1 cellular context compared by ENCODE assay signal in genomic region chr19:35901854-35902661, GRCh38.
TF ChIP-seq lines count a peak whose summit lies in the region.

Gene HCST, plus strand, starts transcription at chr19:35902529. Its CDS starts 65 bp downstream, at chr19:35902594.

TF ChIP-seq in HEK293, 187 proteins besides CTCF, POLR2A, EP300 and RAD21 (continued from another document):
- peak; percentile 53 for TF ChIP-seq PRDM10 (tag by site-specific recombination; IDR thresholded peaks at IDR 0.05)
- no peak for TF ChIP-seq ZSCAN23 (tag by site-specific recombination; IDR thresholded peaks at IDR 0.05)
- TF ChIP-seq KLF9 (tag by site-specific recombination; IDR thresholded peaks at IDR 0.05; ENCODE audit: low read depth), result peak; percentile 43; the same call in 1 of the 2 replicates
- TF ChIP-seq KLF8 (tag by site-specific recombination; IDR thresholded peaks at IDR 0.05), result no peak
- peak; percentile 100 for TF ChIP-seq ZNF2 (tag by site-specific recombination; IDR thresholded peaks at IDR 0.05)
- TF ChIP-seq PRDM2 (tag by site-specific recombination; IDR thresholded peaks at IDR 0.05; ENCODE audit: borderline replicate concordance), result no peak
- 0 out of 2 replicates have a peak, but pooled peaks have one; percentile 14 for TF ChIP-seq ZNF366 (tag by site-specific recombination; conservative IDR thresholded peaks at IDR 0.05)
- TF ChIP-seq ZNF548 (tag by site-specific recombination; IDR thresholded peaks at IDR 0.05), result no peak
- no peak for TF ChIP-seq ZNF174 (tag by site-specific recombination; IDR thresholded peaks at IDR 0.05)
- 0 out of 2 replicates have a peak, but pooled peaks have one; percentile 12 for TF ChIP-seq GLIS2 (tag by site-specific recombination; IDR thresholded peaks at IDR 0.05)
- TF ChIP-seq IKZF3 (tag by site-specific recombination; IDR thresholded peaks at IDR 0.05), result peak; percentile 40; the same call in 1 of the 2 replicates
- TF ChIP-seq ZNF629 (tag by site-specific recombination; IDR thresholded peaks at IDR 0.05), result 0 out of 2 replicates have a peak, but pooled peaks have one; percentile 19
- no peak for TF ChIP-seq ZNF132 (tag by site-specific recombination; IDR thresholded peaks at IDR 0.05; ENCODE audit: borderline replicate concordance)
- no peak for TF ChIP-seq ZNF830 (tag by site-specific recombination; IDR thresholded peaks at IDR 0.05; ENCODE audit: low read depth)
- no peak for TF ChIP-seq HOXD13 (CRISPR knock-in tag; IDR thresholded peaks at IDR 0.05; ENCODE audit: borderline replicate concordance)
- peak; percentile 28; the same call in 1 of the 2 replicates for TF ChIP-seq SP7 (tag by site-specific recombination; IDR thresholded peaks at IDR 0.05)
- no peak for TF ChIP-seq ZNF239 (tag by site-specific recombination; IDR thresholded peaks at IDR 0.05)
- peak; percentile 44 for TF ChIP-seq ZNF335 (tag by site-specific recombination; conservative IDR thresholded peaks at IDR 0.05)
- TF ChIP-seq SP2 (tag by site-specific recombination; IDR thresholded peaks at IDR 0.05), result peak; percentile 69
- no peak for TF ChIP-seq ZNF624 (tag by site-specific recombination; IDR thresholded peaks at IDR 0.05)
- no peak for TF ChIP-seq ZNF639 (tag by site-specific recombination; IDR thresholded peaks at IDR 0.05)
- peak; percentile 69; the same call in 1 of the 2 replicates for TF ChIP-seq KLF17 (tag by site-specific recombination; IDR thresholded peaks at IDR 0.05)
- no peak for TF ChIP-seq ZNF670 (tag by site-specific recombination; IDR thresholded peaks at IDR 0.05; ENCODE audit: low read depth)
- 0 out of 2 replicates have a peak, but pooled peaks have one; percentile 3 for TF ChIP-seq ZNF433 (tag by site-specific recombination; IDR thresholded peaks at IDR 0.05; ENCODE audit: low read depth)
- TF ChIP-seq ZNF529 (tag by site-specific recombination; IDR thresholded peaks at IDR 0.05; ENCODE audit: insufficient replicate concordance), result no peak
- TF ChIP-seq ZBTB17 (tag by site-specific recombination; IDR thresholded peaks at IDR 0.05), result peak; percentile 31; the same call in 1 of the 2 replicates
- TF ChIP-seq ZBTB20 (tag by site-specific recombination; IDR thresholded peaks at IDR 0.05), result peak; percentile 58; the same call in 1 of the 2 replicates
